33 cellular contexts compared by ENCODE assay signal in the genomic region with DNA sequence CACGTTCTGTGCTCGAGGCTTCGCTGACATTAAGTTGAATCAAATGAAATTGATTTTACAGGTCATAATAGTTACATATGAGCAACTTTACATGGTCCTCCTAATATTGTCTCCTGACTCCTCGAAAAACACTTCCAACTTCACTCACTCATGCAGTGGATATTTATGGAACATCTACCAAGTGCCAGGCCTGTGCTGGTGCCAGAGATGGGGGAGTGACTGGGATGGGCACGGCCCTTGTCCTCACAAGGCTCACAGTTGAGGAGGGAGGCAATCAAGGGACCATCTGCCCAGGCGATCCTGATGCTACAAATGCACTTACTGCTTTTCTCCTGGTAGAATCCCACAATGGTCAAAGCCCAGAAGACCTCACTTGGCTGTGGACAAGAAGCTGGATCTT.
"Had no signal": no experiment of that assay in that cellular context is flagged by ENCODE, and none has a peak within 500 bp of the region (broad histone marks: within the 10 kb centered on the region; RNA-seq: fewer than 3 reads in every experiment).

No MANE protein-coding gene starts in this region.

- H3K9me3 ChIP-seq: adrenal gland, body of pancreas, colonic mucosa, gastrocnemius medialis had no signal

- H3K4me1 ChIP-seq: adrenal gland, colonic mucosa, gastrocnemius medialis had no signal

- H3K27me3 ChIP-seq: adrenal gland, body of pancreas, colonic mucosa had no signal

- DNase-seq: activated CD4-positive, alpha-beta memory T cell treated with anti-CD3 and anti-CD28 coated beads for 36 hours; activated CD4-positive, alpha-beta T cell treated with anti-CD3 and anti-CD28 coated beads for 36 hours; activated CD4-positive, alpha-beta T cell treated with anti-CD3 and anti-CD28 coated beads, Interleukin-2, amount 10 ng/mL, durations not matched to agents 24 days and 14 days; activated CD4-positive, CD25-positive, alpha-beta regulatory T cell; activated CD4-positive, CD25-positive, alpha-beta regulatory T cell treated with anti-CD3 and anti-CD28 coated beads, Interleukin-2, amount 50 U/mL, for 72 hours; activated CD8-positive, alpha-beta memory T cell treated with anti-CD3 and anti-CD28 coated beads, Interleukin-2, amount 10 ng/mL, durations not matched to agents 7 days and 5 days; activated CD8-positive, alpha-beta memory T cell treated with anti-CD3 and anti-CD28 coated beads, Interleukin-2, amount 50 U/mL, for 4 hours; activated CD8-positive, alpha-beta T cell treated with anti-CD3 and anti-CD28 coated beads, Interleukin-2, amount 10 ng/mL, durations not matched to agents 7 days and 5 days; activated effector memory CD4-positive, alpha-beta T cell treated with anti-CD3 and anti-CD28 coated beads, Interleukin-2, amount 50 U/mL, for 16 hours; activated naive CD4-positive, alpha-beta T cell treated with anti-CD3 and anti-CD28 coated beads for 36 hours; activated naive CD8-positive, alpha-beta T cell treated with anti-CD3 and anti-CD28 coated beads for 36 hours; activated naive CD8-positive, alpha-beta T cell treated with anti-CD3 and anti-CD28 coated beads, Interleukin-2, amount 50 U/mL, for 24 hours; activated T-cell treated with anti-CD3 and anti-CD28 coated beads, Interleukin-2, amount 50 U/mL, for 1 hour; activated T-cell treated with anti-CD3 and anti-CD28 coated beads, Interleukin-2, amount 50 U/mL, for 48 hours; adrenal gland; amygdala; aorta; body of pancreas; central memory CD4-positive, alpha-beta T cell; cerebellar nuclear complex; colonic mucosa; dorsolateral prefrontal cortex; effector memory CD4-positive, alpha-beta T cell; endodermal cell; foreskin fibroblast; gastrocnemius medialis; glutamatergic neuron; T-helper 2 cell had no signal

- H3K9me3 Mint-ChIP-seq: activated CD4-positive, alpha-beta memory T cell treated with anti-CD3 and anti-CD28 coated beads for 36 hours; activated CD4-positive, alpha-beta T cell treated with anti-CD3 and anti-CD28 coated beads, Interleukin-2, amount 10 ng/mL, durations not matched to agents 24 days and 14 days; activated naive CD4-positive, alpha-beta T cell treated with anti-CD3 and anti-CD28 coated beads for 36 hours; activated naive CD4-positive, alpha-beta T cell treated with anti-CD3 and anti-CD28 coated beads, Interleukin-2, amount 50 U/mL, for 24 hours; activated naive CD8-positive, alpha-beta T cell treated with anti-CD3 and anti-CD28 coated beads for 36 hours; activated naive CD8-positive, alpha-beta T cell treated with anti-CD3 and anti-CD28 coated beads, Interleukin-2, amount 50 U/mL, for 24 hours; activated T-helper 1 cell treated with anti-CD3 and anti-CD28 coated beads, Interleukin-12 subunit alpha, Interleukin-12 subunit beta, Interleukin-2, Interleukin-4 antibody, amounts not matched to agents 30 ng/mL and 10 ng/mL and 1 ng/mL, durations not matched to agents 14 hours and 24 hours and 36 hours; activated T-helper 2 cell treated with anti-CD3 and anti-CD28 coated beads, Interferon-gamma antibody, Interleukin-2, Interleukin-4, amounts not matched to agents 10 μg/mL and 5 μg/mL and 100 μg/mL, durations not matched to agents 14 hours and 24 hours and 36 hours; dendritic cell treated with granulocyte-macrophage colony-stimulating factor and Interleukin-4, amounts not matched to agents 40 ng/mL and 50 ng/mL, for 4 days; endodermal cell had no signal

- H3K27me3 Mint-ChIP-seq: activated CD4-positive, alpha-beta T cell treated with anti-CD3 and anti-CD28 coated beads for 36 hours; activated naive CD8-positive, alpha-beta T cell treated with anti-CD3 and anti-CD28 coated beads for 36 hours had no signal

- H3K27ac ChIP-seq: adrenal gland, body of pancreas, colonic mucosa, dorsolateral prefrontal cortex, gastrocnemius medialis had no signal

- H3K4me3 ChIP-seq: adrenal gland, body of pancreas, colonic mucosa, dorsolateral prefrontal cortex, gastrocnemius medialis had no signal

- ATAC-seq: activated CD4-positive, alpha-beta T cell treated with anti-CD3 and anti-CD28 coated beads for 36 hours; activated CD8-positive, alpha-beta memory T cell treated with anti-CD3 and anti-CD28 coated beads, Interleukin-2, amount 10 ng/mL, durations not matched to agents 7 days and 5 days; activated CD8-positive, alpha-beta T cell treated with anti-CD3 and anti-CD28 coated beads, Interleukin-2, amount 10 ng/mL, durations not matched to agents 7 days and 5 days; activated naive CD8-positive, alpha-beta T cell treated with anti-CD3 and anti-CD28 coated beads, Interleukin-2, amount 50 U/mL, for 24 hours; body of pancreas; esophagus mucosa; gastrocnemius medialis had no signal

- H3K27ac Mint-ChIP-seq: activated CD4-positive, alpha-beta memory T cell treated with anti-CD3 and anti-CD28 coated beads for 36 hours; activated CD4-positive, alpha-beta T cell treated with anti-CD3 and anti-CD28 coated beads for 36 hours; activated CD4-positive, alpha-beta T cell treated with anti-CD3 and anti-CD28 coated beads, Interleukin-2, amount 10 ng/mL, durations not matched to agents 24 days and 14 days; activated CD8-positive, alpha-beta memory T cell treated with anti-CD3 and anti-CD28 coated beads, Interleukin-2, amount 10 ng/mL, durations not matched to agents 7 days and 5 days; activated CD8-positive, alpha-beta T cell treated with anti-CD3 and anti-CD28 coated beads, Interleukin-2, amount 10 ng/mL, durations not matched to agents 7 days and 5 days; activated naive CD4-positive, alpha-beta T cell treated with anti-CD3 and anti-CD28 coated beads for 36 hours; activated naive CD4-positive, alpha-beta T cell treated with anti-CD3 and anti-CD28 coated beads, Interleukin-2, amount 50 U/mL, for 24 hours; activated naive CD8-positive, alpha-beta T cell treated with anti-CD3 and anti-CD28 coated beads for 36 hours; activated naive CD8-positive, alpha-beta T cell treated with anti-CD3 and anti-CD28 coated beads, Interleukin-2, amount 50 U/mL, for 24 hours; activated T-helper 1 cell treated with anti-CD3 and anti-CD28 coated beads, Interleukin-12 subunit alpha, Interleukin-12 subunit beta, Interleukin-2, Interleukin-4 antibody, amounts not matched to agents 30 ng/mL and 10 ng/mL and 1 ng/mL, durations not matched to agents 14 hours and 24 hours and 36 hours; activated T-helper 2 cell treated with anti-CD3 and anti-CD28 coated beads, Interferon-gamma antibody, Interleukin-2, Interleukin-4, amounts not matched to agents 10 μg/mL and 5 μg/mL and 100 μg/mL, durations not matched to agents 14 hours and 24 hours and 36 hours; dendritic cell treated with granulocyte-macrophage colony-stimulating factor and Interleukin-4, amounts not matched to agents 40 ng/mL and 50 ng/mL, for 4 days; endodermal cell had no signal

- H3K36me3 Mint-ChIP-seq: activated CD4-positive, alpha-beta memory T cell treated with anti-CD3 and anti-CD28 coated beads for 36 hours; activated CD8-positive, alpha-beta memory T cell treated with anti-CD3 and anti-CD28 coated beads, Interleukin-2, amount 10 ng/mL, durations not matched to agents 7 days and 5 days; activated naive CD4-positive, alpha-beta T cell treated with anti-CD3 and anti-CD28 coated beads, Interleukin-2, amount 50 U/mL, for 24 hours; activated naive CD8-positive, alpha-beta T cell treated with anti-CD3 and anti-CD28 coated beads for 36 hours had no signal

- H3K36me3 ChIP-seq: adrenal gland, colonic mucosa, gastrocnemius medialis had no signal

- H3K4me3 Mint-ChIP-seq: activated CD4-positive, alpha-beta memory T cell treated with anti-CD3 and anti-CD28 coated beads for 36 hours; activated CD4-positive, alpha-beta T cell treated with anti-CD3 and anti-CD28 coated beads for 36 hours; activated CD4-positive, alpha-beta T cell treated with anti-CD3 and anti-CD28 coated beads, Interleukin-2, amount 10 ng/mL, durations not matched to agents 24 days and 14 days; activated CD8-positive, alpha-beta memory T cell treated with anti-CD3 and anti-CD28 coated beads, Interleukin-2, amount 10 ng/mL, durations not matched to agents 7 days and 5 days; activated CD8-positive, alpha-beta T cell treated with anti-CD3 and anti-CD28 coated beads, Interleukin-2, amount 10 ng/mL, durations not matched to agents 7 days and 5 days; activated naive CD4-positive, alpha-beta T cell treated with anti-CD3 and anti-CD28 coated beads for 36 hours; activated naive CD4-positive, alpha-beta T cell treated with anti-CD3 and anti-CD28 coated beads, Interleukin-2, amount 50 U/mL, for 24 hours; activated naive CD8-positive, alpha-beta T cell treated with anti-CD3 and anti-CD28 coated beads for 36 hours; activated naive CD8-positive, alpha-beta T cell treated with anti-CD3 and anti-CD28 coated beads, Interleukin-2, amount 50 U/mL, for 24 hours; activated T-helper 1 cell treated with anti-CD3 and anti-CD28 coated beads, Interleukin-12 subunit alpha, Interleukin-12 subunit beta, Interleukin-2, Interleukin-4 antibody, amounts not matched to agents 30 ng/mL and 10 ng/mL and 1 ng/mL, durations not matched to agents 14 hours and 24 hours and 36 hours; dendritic cell treated with granulocyte-macrophage colony-stimulating factor and Interleukin-4, amounts not matched to agents 40 ng/mL and 50 ng/mL, for 4 days; endodermal cell had no signal

- H3K4me1 Mint-ChIP-seq: activated CD4-positive, alpha-beta T cell treated with anti-CD3 and anti-CD28 coated beads for 36 hours; activated CD4-positive, alpha-beta T cell treated with anti-CD3 and anti-CD28 coated beads, Interleukin-2, amount 10 ng/mL, durations not matched to agents 24 days and 14 days; activated naive CD4-positive, alpha-beta T cell treated with anti-CD3 and anti-CD28 coated beads, Interleukin-2, amount 50 U/mL, for 24 hours had no signal
